Comparison of ENCODE assay signal across 20 cellular contexts in genomic region chr20:18904192-18904591, GRCh38.
DNase-seq lines count a peak whose midpoint lies in the region; ATAC-seq and TF ChIP-seq lines count a peak whose summit lies in the region.
"Had no signal": no experiment of that assay in that cellular context is flagged by ENCODE, and none has a peak within 500 bp of the region (broad histone marks: within the 10 kb centered on the region; RNA-seq: fewer than 3 reads in every experiment).

No MANE protein-coding gene starts in this region.

- H3K56ac ChIP-seq in mesendoderm (ENCODE audit: low read length): no peak overlapping the region

- no peak overlapping the region for H4K8ac ChIP-seq in mesendoderm (ENCODE audit: low read depth, low read length)

- H3K79me1 ChIP-seq in mesendoderm (ENCODE audit: low read length): no peaks in the 10 kb centered on the region

- no peak overlapping the region for H2BK5ac ChIP-seq in mesendoderm (ENCODE audit: low read length)

- H3K4me1 Mint-ChIP-seq in activated naive CD4-positive, alpha-beta T cell treated with anti-CD3 and anti-CD28 coated beads for 36 hours (ENCODE audit: low read depth): no peaks in the 10 kb centered on the region
- H3K4me1 Mint-ChIP-seq: T-cell had no signal

- H3K27ac Mint-ChIP-seq in activated naive CD4-positive, alpha-beta T cell treated with anti-CD3 and anti-CD28 coated beads for 36 hours: no peak overlapping the region
- H3K27ac Mint-ChIP-seq: CD4-positive, alpha-beta T cell; T-cell had no signal

- H3K4me2 ChIP-seq in mesendoderm (ENCODE audit: low read length): no peak overlapping the region

- no peak overlapping the region for H3K18ac ChIP-seq in mesendoderm (ENCODE audit: low read length)

- H3K27me3 Mint-ChIP-seq in activated naive CD4-positive, alpha-beta T cell treated with anti-CD3 and anti-CD28 coated beads for 36 hours (ENCODE audit: low read depth): peaks cover 8% of the 10 kb centered on the region

- H2BK15ac ChIP-seq in mesendoderm (replicated peaks; ENCODE audit: low read depth): no peak overlapping the region

- no peak overlapping the region for H4K5ac ChIP-seq in mesendoderm (ENCODE audit: low read length)

- H3K9me3 ChIP-seq in BE2C: no peaks in the 10 kb centered on the region
- no peaks in the 10 kb centered on the region for H3K9me3 ChIP-seq in prostate gland
- H3K9me3 ChIP-seq: Caco-2 had no signal

- no peak overlapping the region for H2AK5ac ChIP-seq in mesendoderm (ENCODE audit: low read length)

- H3K4me3 ChIP-seq in BE2C (ENCODE audit: low read depth, low read length) (no peak overlapping the region), mesendoderm (ENCODE audit: low read length) (no peak overlapping the region), prostate gland (no peak overlapping the region)
- H3K4me3 ChIP-seq: SK-N-MC had no signal

- H3K4me1 ChIP-seq in BE2C (no peaks in the 10 kb centered on the region), mesendoderm (ENCODE audit: control insufficient read depth, low read depth, low read length) (no peaks in the 10 kb centered on the region), prostate gland (replicated peaks) (no peaks in the 10 kb centered on the region)
- H3K4me1 ChIP-seq: Caco-2 had no signal

- CTCF ChIA-PET in activated naive CD4-positive, alpha-beta T cell treated with anti-CD3 and anti-CD28 coated beads for 36 hours (lab: Charles Lee): interaction anchor here (0.6 kb wide), 1 partner anchor 801 kb away, joined by 3 read pairs; no protein-coding TSS in a partner anchor

- H2BK120ac ChIP-seq in mesendoderm (ENCODE audit: low read depth, low read length): no peak overlapping the region

- no peaks in the 10 kb centered on the region for H3K36me3 ChIP-seq in BE2C
- no peaks in the 10 kb centered on the region for H3K36me3 ChIP-seq in mesendoderm (ENCODE audit: control insufficient read depth, insufficient read depth, low read length)
- no peaks in the 10 kb centered on the region for H3K36me3 ChIP-seq in prostate gland

- TF ChIP-seq CTCF in BE2C (IDR thresholded peaks at IDR 0.05; ENCODE audit: low read depth, low read length) (0 out of 2 replicates have a peak, but pooled peaks have one; percentile 23), GM12873 (IDR thresholded peaks at IDR 0.05; ENCODE audit: insufficient read depth, low read depth, low read length, missing control alignments) (peak; percentile 9), prostate gland (IDR thresholded peaks at IDR 0.05) (no peak)

- no peaks in the 10 kb centered on the region for H3K79me2 ChIP-seq in mesendoderm (ENCODE audit: control insufficient read depth, insufficient read depth, low read length)

- whole genome bisulfite sequencing in mesendoderm (ENCODE audit: extremely low coverage, insufficient coverage, low lambda C conversion rate): no CpG with 5 or more reads among the region's 4 CpGs
- 71% methylated on average over 4 of the region's 4 CpGs for WGBS in prostate gland

- no peak for TF ChIP-seq POLR2A in prostate gland (IDR thresholded peaks at IDR 0.05)

- no peak overlapping the region for H3K4me3 Mint-ChIP-seq in activated naive CD4-positive, alpha-beta T cell treated with anti-CD3 and anti-CD28 coated beads for 36 hours
- H3K4me3 Mint-ChIP-seq: CD4-positive, alpha-beta T cell; T-cell had no signal

- H3K9me3 Mint-ChIP-seq in activated naive CD4-positive, alpha-beta T cell treated with anti-CD3 and anti-CD28 coated beads for 36 hours: peaks cover 2% of the 10 kb centered on the region
- H3K9me3 Mint-ChIP-seq: CD4-positive, alpha-beta T cell had no signal

- no peak for DNase-seq in BE2C
- peak; percentile 33 for DNase-seq in ecto neural progenitor cell (ENCODE audit: low spot score)
- DNase-seq in mesendoderm: peak; percentile 43
- DNase-seq in prostate gland (ENCODE audit: low spot score): no peak
- no peak for DNase-seq in activated naive CD4-positive, alpha-beta T cell treated with anti-CD3 and anti-CD28 coated beads for 36 hours
- DNase-seq: CD4-positive, alpha-beta T cell; GOT3; IMR-90; NCI-H1048; NCI-H1436; NCI-H2029; NCI-H446 treated with DMSO at 0.1 percent for 48 hours; NCI-H748 treated with DMSO at 0.1 percent for 48 hours; Right ventricle myocardium superior; T-cell had no signal

- no peaks in the 10 kb centered on the region for H3K36me3 Mint-ChIP-seq in activated naive CD4-positive, alpha-beta T cell treated with anti-CD3 and anti-CD28 coated beads for 36 hours (ENCODE audit: low read depth)
- H3K36me3 Mint-ChIP-seq: T-cell had no signal

- H3K23ac ChIP-seq in mesendoderm (ENCODE audit: low read length): no peak overlapping the region

- no peak overlapping the region for H3K4ac ChIP-seq in mesendoderm (ENCODE audit: low read depth, low read length)

- ATAC-seq in HG02870 (IDR thresholded peaks at IDR 0.05; ENCODE audit: unreplicated experiment): no peak
- ATAC-seq: T-cell had no signal

- H3K27ac ChIP-seq in mesendoderm (ENCODE audit: low read depth, low read length) (no peak overlapping the region), prostate gland (no peak overlapping the region)
- H3K27ac ChIP-seq: HL-60, SK-N-MC had no signal

- no peak overlapping the region for H3K9ac ChIP-seq in mesendoderm (ENCODE audit: low read length)

- H3K27me3 ChIP-seq in BE2C (no peaks in the 10 kb centered on the region), mesendoderm (ENCODE audit: insufficient read depth, low read length, poor library complexity) (no peaks in the 10 kb centered on the region), prostate gland (replicated peaks; ENCODE audit: insufficient read depth) (no peaks in the 10 kb centered on the region)

- intact Hi-C loops in prostate gland (cut with DNase I): loop anchor here (5.0 kb wide), 3 partner anchors 272 to 758 kb away; no protein-coding TSS in a partner anchor
- intact Hi-C loops in activated naive CD4-positive, alpha-beta T cell treated with anti-CD3 and anti-CD28 coated beads for 36 hours (cut with micrococcal nuclease): no loop called here

Comparison
In these comparisons a context has a peak if more than half of its experiments do, and no peak if none do; other contexts are left out.
1. DNase-seq: peak in ecto neural progenitor cell (single experiment) and mesendoderm (single experiment); none in BE2C (single experiment), prostate gland (single experiment) and activated naive CD4-positive, alpha-beta T cell treated with anti-CD3 and anti-CD28 coated beads for 36 hours (single experiment).
2. CTCF ChIP-seq: peak in BE2C (single experiment) and GM12873 (single experiment); none in prostate gland (0 of 4).